12 cellular contexts compared by ENCODE assay signal in the genomic region with DNA sequence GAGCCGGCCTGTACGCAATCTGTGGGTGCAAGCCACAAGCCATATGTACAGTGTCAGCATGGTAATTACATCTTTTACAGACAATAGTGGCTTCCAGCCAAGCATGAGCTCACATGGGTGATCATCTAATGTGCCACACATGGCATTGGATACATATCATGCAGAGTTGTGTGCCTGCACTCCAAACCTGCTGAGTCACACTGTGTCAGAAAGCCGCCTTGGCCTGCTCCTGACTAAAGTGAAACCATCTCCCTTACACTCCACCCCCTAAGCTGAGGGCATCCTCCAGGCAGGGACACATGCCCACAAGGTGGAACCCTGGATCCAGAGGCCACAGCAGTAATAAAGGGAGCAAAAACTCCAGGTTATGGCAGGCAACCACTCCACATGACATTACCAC.
DNase-seq lines count a peak whose midpoint lies in the region; ATAC-seq and TF ChIP-seq lines count a peak whose summit lies in the region.
"Had no signal": no experiment of that assay in that cellular context is flagged by ENCODE, and none has a peak within 500 bp of the region (broad histone marks: within the 10 kb centered on the region; RNA-seq: fewer than 3 reads in every experiment).

No MANE protein-coding gene starts in this region.

- H2BK5ac ChIP-seq in trophoblast cell (ENCODE audit: low read depth, low read length, poor library complexity): no peak overlapping the region

- no peak overlapping the region for H3K18ac ChIP-seq in trophoblast cell (ENCODE audit: low read length)

- H3K23ac ChIP-seq in trophoblast cell (ENCODE audit: low read length): no peak overlapping the region

- H3K4me1 ChIP-seq in endodermal cell (ENCODE audit: control insufficient read depth, insufficient read depth, low read length) (no peaks in the 10 kb centered on the region), trophoblast cell (ENCODE audit: control insufficient read depth in 1 of 2, insufficient read depth in 2 of 2, low read length in 2 of 2) (no peaks in the 10 kb centered on the region)

- TF ChIP-seq CTCF in endodermal cell (conservative IDR thresholded peaks at IDR 0.05) (no peak), GM10266 (IDR thresholded peaks at IDR 0.05; ENCODE audit: control insufficient read depth, insufficient read depth, low read depth, missing control alignments) (no peak)

- no peak overlapping the region for H3K27ac Mint-ChIP-seq in endodermal cell

- no peaks in the 10 kb centered on the region for H3K79me1 ChIP-seq in trophoblast cell (ENCODE audit: low read length)

- WGBS in endodermal cell (ENCODE audit: insufficient coverage in 1 of 2, insufficient read length in 1 of 2), 2 experiments: 60 to 62% methylated on average over 3 of the region's 3 CpGs
- no CpG with 5 or more reads among the region's 3 CpGs for WGBS in trophoblast cell (ENCODE audit: extremely low coverage, insufficient coverage, insufficient read length)

- no peak overlapping the region for H3K14ac ChIP-seq in trophoblast cell (ENCODE audit: low read length)

- H4K12ac ChIP-seq in trophoblast cell (ENCODE audit: low read depth, low read length): no peak overlapping the region

- H4K8ac ChIP-seq in trophoblast cell (ENCODE audit: low read depth, low read length): no peak overlapping the region

- no peak overlapping the region for H2AK5ac ChIP-seq in trophoblast cell (ENCODE audit: low read length)

- no peak overlapping the region for H3K4me3 ChIP-seq in endodermal cell (ENCODE audit: low read length)
- H3K4me3 ChIP-seq in trophoblast cell (ENCODE audit: low read depth, low read length): no peak overlapping the region

- no peak overlapping the region for H3K27ac ChIP-seq in endodermal cell (ENCODE audit: low read depth, low read length)
- H3K27ac ChIP-seq in trophoblast cell (ENCODE audit: low read depth, low read length): no peak overlapping the region

- no peak overlapping the region for H3K4me2 ChIP-seq in trophoblast cell (ENCODE audit: low read length)

- H3K9ac ChIP-seq in endodermal cell (ENCODE audit: extremely low read depth, low read length, poor library complexity, severe bottlenecking): no peak overlapping the region
- no peak overlapping the region for H3K9ac ChIP-seq in trophoblast cell (ENCODE audit: low read length)

- H3K27me3 Mint-ChIP-seq in endodermal cell (ENCODE audit: insufficient read depth): no peaks in the 10 kb centered on the region

- H2BK12ac ChIP-seq in trophoblast cell (ENCODE audit: low read length): no peak overlapping the region

- H3K4ac ChIP-seq in trophoblast cell (ENCODE audit: low read depth, low read length): no peak overlapping the region

- no peaks in the 10 kb centered on the region for H3K36me3 ChIP-seq in endodermal cell (ENCODE audit: control insufficient read depth, insufficient read depth, low read length)
- H3K36me3 ChIP-seq in trophoblast cell (ENCODE audit: control insufficient read depth in 1 of 2, insufficient read depth in 2 of 2, low read length in 2 of 2): peaks cover 0 to 2% of the 10 kb centered on the region in 2 experiments

- H3K9me3 ChIP-seq in endodermal cell (ENCODE audit: control insufficient read depth, low read length): peaks cover 43% of the 10 kb centered on the region
- peaks cover 17% of the 10 kb centered on the region for H3K9me3 ChIP-seq in trophoblast cell (ENCODE audit: insufficient read depth, low read depth, low read length)

- ATAC-seq in HG03460 (IDR thresholded peaks at IDR 0.05; ENCODE audit: unreplicated experiment): no peak

- H3K9me3 Mint-ChIP-seq in endodermal cell: peaks cover 43% of the 10 kb centered on the region

- no peak overlapping the region for H3K4me3 Mint-ChIP-seq in endodermal cell

- H3K36me3 Mint-ChIP-seq in endodermal cell (ENCODE audit: low read depth): peaks cover 31% of the 10 kb centered on the region

- peak; percentile 10 for DNase-seq in NCI-H345 (lab: John Stamatoyannopoulos, UW)
- DNase-seq in NCI-H345 treated with DMSO at 0.1 percent for 48 hours (lab: John Stamatoyannopoulos, UW; ENCODE audit: unreplicated experiment): no peak
- DNase-seq in NCI-H1930 (lab: John Stamatoyannopoulos, UW): peak; percentile 8 to 22
- peak; percentile 55 for DNase-seq in endodermal cell
- peak; percentile 34 for DNase-seq in retina
- no peak for DNase-seq in trophoblast cell
- DNase-seq in GM10266 (ENCODE audit: extremely low spot score): no peak
- DNase-seq: activated effector memory CD4-positive, alpha-beta T cell treated with Interleukin-2 at 50 U/mL for 16 hours; effector CD4-positive, alpha-beta T cell; kidney; NCI-H510A treated with DMSO at 0.1 percent for 48 hours had no signal

- H4K91ac ChIP-seq in trophoblast cell (ENCODE audit: low read depth, low read length): no peak overlapping the region

- H3K4me1 Mint-ChIP-seq in endodermal cell: no peaks in the 10 kb centered on the region

- no peaks in the 10 kb centered on the region for H3K79me2 ChIP-seq in trophoblast cell (ENCODE audit: control insufficient read depth, insufficient read depth, low read length, poor library complexity)

- H3K27me3 ChIP-seq in endodermal cell (ENCODE audit: control insufficient read depth, insufficient read depth, low read length, poor library complexity, severe bottlenecking) (no peaks in the 10 kb centered on the region), trophoblast cell (ENCODE audit: insufficient read depth, low read length) (no peaks in the 10 kb centered on the region)

- no peak overlapping the region for H2AFZ ChIP-seq in trophoblast cell (ENCODE audit: insufficient read depth, low read length, poor library complexity)

- H2BK120ac ChIP-seq in trophoblast cell (ENCODE audit: insufficient read depth, low read length, poor library complexity): no peak overlapping the region

Comparison
In these comparisons a context has a peak if more than half of its experiments do, and no peak if none do; other contexts are left out.
1. DNase-seq: peak in NCI-H345 (single experiment), NCI-H1930 (2 of 2), endodermal cell (single experiment) and retina (single experiment); none in NCI-H345 treated with DMSO at 0.1 percent for 48 hours (single experiment), trophoblast cell (0 of 2) and GM10266 (single experiment).